In genomic region chr13:110182461-110182860, GRCh38 we compare ENCODE assay signal across 24 cellular contexts.
"Had no signal": no experiment of that assay in that cellular context is flagged by ENCODE, and none has a peak within 500 bp of the region (broad histone marks: within the 10 kb centered on the region; RNA-seq: fewer than 3 reads in every experiment).

No MANE protein-coding gene starts in this region.

- H3K4me1 ChIP-seq: ascending aorta, foreskin keratinocyte, gastrocnemius medialis had no signal

- H3K36me3 Mint-ChIP-seq: activated naive CD4-positive, alpha-beta T cell treated with anti-CD3 and anti-CD28 coated beads, Interleukin-2, amount 10 ng/mL, durations not matched to agents 7 days and 5 days; activated naive CD4-positive, alpha-beta T cell treated with anti-CD3 and anti-CD28 coated beads, Interleukin-2, amount 50 U/mL, for 72 hours; activated naive CD8-positive, alpha-beta T cell treated with anti-CD3 and anti-CD28 coated beads, Interleukin-2, amount 10 ng/mL, durations not matched to agents 7 days and 5 days had no signal

- H3K27me3 Mint-ChIP-seq: activated CD4-positive, alpha-beta memory T cell treated with anti-CD3 and anti-CD28 coated beads, Interleukin-2, amount 10 ng/mL, durations not matched to agents 7 days and 5 days; activated CD4-positive, alpha-beta T cell treated with anti-CD3 and anti-CD28 coated beads, Interleukin-2, amount 10 ng/mL, durations not matched to agents 7 days and 5 days; activated naive CD8-positive, alpha-beta T cell treated with anti-CD3 and anti-CD28 coated beads, Interleukin-2, amount 10 ng/mL, durations not matched to agents 7 days and 5 days; brain; central memory CD8-positive, alpha-beta T cell had no signal

- H3K9me3 ChIP-seq: ascending aorta, esophagus muscularis mucosa, gastrocnemius medialis, heart right ventricle had no signal

- DNase-seq: activated CD4-positive, alpha-beta memory T cell treated with anti-CD3 and anti-CD28 coated beads, Interleukin-2, amount 10 ng/mL, durations not matched to agents 7 days and 5 days; activated CD4-positive, alpha-beta T cell treated with anti-CD3 and anti-CD28 coated beads for 1 hour; activated CD4-positive, alpha-beta T cell treated with anti-CD3 and anti-CD28 coated beads for 4 hours; activated CD4-positive, alpha-beta T cell treated with anti-CD3 and anti-CD28 coated beads, Interleukin-2, amount 10 ng/mL, durations not matched to agents 7 days and 5 days; activated CD4-positive, alpha-beta T cell treated with anti-CD3 and anti-CD28 coated beads, Interleukin-2, amount 50 U/mL, for 4 hours; activated CD8-positive, alpha-beta memory T cell treated with anti-CD3 and anti-CD28 coated beads, Interleukin-2, amount 50 U/mL, for 48 hours; activated gamma-delta T cell; activated naive CD4-positive, alpha-beta T cell; activated naive CD4-positive, alpha-beta T cell treated with anti-CD3 and anti-CD28 coated beads, Interleukin-2, amount 10 ng/mL, durations not matched to agents 7 days and 5 days; activated naive CD8-positive, alpha-beta T cell treated with anti-CD3 and anti-CD28 coated beads, Interleukin-2, amount 10 ng/mL, durations not matched to agents 7 days and 5 days; activated T-cell treated with anti-CD3 and anti-CD28 coated beads for 4 hours; activated T-cell treated with anti-CD3 and anti-CD28 coated beads, Interleukin-2, amount 50 U/mL, for 24 hours; activated T-cell treated with anti-CD3 and anti-CD28 coated beads, Interleukin-2, amount 50 U/mL, for 72 hours; effector CD8-positive, alpha-beta T cell; erythroblast; foreskin keratinocyte; gastrocnemius medialis; heart right ventricle; T-helper 2 cell had no signal

- H3K27ac ChIP-seq: ascending aorta, esophagus muscularis mucosa, foreskin keratinocyte, gastrocnemius medialis, heart right ventricle had no signal

- H3K9me3 Mint-ChIP-seq: activated CD4-positive, alpha-beta memory T cell treated with anti-CD3 and anti-CD28 coated beads, Interleukin-2, amount 10 ng/mL, durations not matched to agents 7 days and 5 days; activated CD4-positive, alpha-beta T cell treated with anti-CD3 and anti-CD28 coated beads, Interleukin-2, amount 10 ng/mL, durations not matched to agents 7 days and 5 days; activated naive CD4-positive, alpha-beta T cell treated with anti-CD3 and anti-CD28 coated beads, Interleukin-2, amount 10 ng/mL, durations not matched to agents 7 days and 5 days; activated naive CD4-positive, alpha-beta T cell treated with anti-CD3 and anti-CD28 coated beads, Interleukin-2, amount 50 U/mL, for 72 hours; activated naive CD8-positive, alpha-beta T cell treated with anti-CD3 and anti-CD28 coated beads, Interleukin-2, amount 10 ng/mL, durations not matched to agents 7 days and 5 days; activated T-cell treated with anti-CD3 and anti-CD28 coated beads, Interleukin-2, amount 50 U/mL, for 24 hours; activated T-cell treated with anti-CD3 and anti-CD28 coated beads, Interleukin-2, amount 50 U/mL, for 72 hours; central memory CD8-positive, alpha-beta T cell had no signal

- H3K27me3 ChIP-seq: ascending aorta, esophagus muscularis mucosa, foreskin keratinocyte, gastrocnemius medialis, heart right ventricle had no signal

- H3K4me3 ChIP-seq: ascending aorta, esophagus muscularis mucosa, gastrocnemius medialis, heart right ventricle had no signal

- H3K4me1 Mint-ChIP-seq: activated CD4-positive, alpha-beta memory T cell treated with anti-CD3 and anti-CD28 coated beads, Interleukin-2, amount 10 ng/mL, durations not matched to agents 7 days and 5 days; activated CD4-positive, alpha-beta T cell treated with anti-CD3 and anti-CD28 coated beads, Interleukin-2, amount 10 ng/mL, durations not matched to agents 7 days and 5 days; activated naive CD4-positive, alpha-beta T cell treated with anti-CD3 and anti-CD28 coated beads, Interleukin-2, amount 10 ng/mL, durations not matched to agents 7 days and 5 days; activated naive CD8-positive, alpha-beta T cell treated with anti-CD3 and anti-CD28 coated beads, Interleukin-2, amount 10 ng/mL, durations not matched to agents 7 days and 5 days; central memory CD8-positive, alpha-beta T cell had no signal

- H3K4me3 Mint-ChIP-seq: activated CD4-positive, alpha-beta memory T cell treated with anti-CD3 and anti-CD28 coated beads, Interleukin-2, amount 10 ng/mL, durations not matched to agents 7 days and 5 days; activated CD4-positive, alpha-beta T cell treated with anti-CD3 and anti-CD28 coated beads, Interleukin-2, amount 10 ng/mL, durations not matched to agents 7 days and 5 days; activated naive CD4-positive, alpha-beta T cell treated with anti-CD3 and anti-CD28 coated beads, Interleukin-2, amount 10 ng/mL, durations not matched to agents 7 days and 5 days; activated naive CD8-positive, alpha-beta T cell treated with anti-CD3 and anti-CD28 coated beads, Interleukin-2, amount 10 ng/mL, durations not matched to agents 7 days and 5 days; activated T-cell treated with anti-CD3 and anti-CD28 coated beads, Interleukin-2, amount 50 U/mL, for 24 hours; activated T-cell treated with anti-CD3 and anti-CD28 coated beads, Interleukin-2, amount 50 U/mL, for 72 hours; brain; central memory CD8-positive, alpha-beta T cell had no signal

- H3K27ac Mint-ChIP-seq: activated CD4-positive, alpha-beta memory T cell treated with anti-CD3 and anti-CD28 coated beads, Interleukin-2, amount 10 ng/mL, durations not matched to agents 7 days and 5 days; activated CD4-positive, alpha-beta T cell treated with anti-CD3 and anti-CD28 coated beads, Interleukin-2, amount 10 ng/mL, durations not matched to agents 7 days and 5 days; activated naive CD4-positive, alpha-beta T cell treated with anti-CD3 and anti-CD28 coated beads, Interleukin-2, amount 10 ng/mL, durations not matched to agents 7 days and 5 days; activated naive CD4-positive, alpha-beta T cell treated with anti-CD3 and anti-CD28 coated beads, Interleukin-2, amount 50 U/mL, for 72 hours; activated naive CD8-positive, alpha-beta T cell treated with anti-CD3 and anti-CD28 coated beads, Interleukin-2, amount 10 ng/mL, durations not matched to agents 7 days and 5 days; activated T-cell treated with anti-CD3 and anti-CD28 coated beads, Interleukin-2, amount 50 U/mL, for 24 hours; activated T-cell treated with anti-CD3 and anti-CD28 coated beads, Interleukin-2, amount 50 U/mL, for 72 hours had no signal
